In the genomic region with DNA sequence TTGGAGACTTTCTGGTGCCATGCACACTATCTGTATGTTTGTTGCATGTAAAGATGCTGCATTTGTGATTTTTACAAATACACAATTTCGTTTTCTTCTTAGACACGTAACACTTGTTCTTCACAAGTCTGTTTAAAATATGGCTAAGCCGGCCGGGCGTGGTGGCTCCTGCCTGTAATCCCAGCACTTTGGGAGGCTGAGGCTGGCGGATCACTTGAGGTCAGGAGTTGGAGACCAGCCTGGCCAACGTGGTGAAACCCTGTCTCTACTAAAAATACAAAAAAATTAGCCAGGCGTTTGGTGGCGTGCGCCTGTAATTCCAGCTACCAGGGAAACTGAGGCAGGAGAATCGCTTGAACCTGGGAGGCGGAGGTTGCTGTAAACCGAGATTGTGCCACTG, we compare ENCODE assay signal across 8 cellular contexts. TPM values are rescaled to one million over a fixed set of nuclear protein-coding genes. Genes with fewer than 3 reads are reported as not detected.
DNase-seq lines count a peak whose midpoint lies in the region; ATAC-seq and TF ChIP-seq lines count a peak whose summit lies in the region.
"Not testable (repeated sequence)": the region's sequence is repeated elsewhere in the genome, so short reads cannot be mapped to it uniquely, and the experiment has no call there.

No MANE protein-coding gene starts in this region.

- H3K4me3 ChIP-seq in GM12864 (ENCODE audit: low read depth, low read length) = peak overlapping the region; percentile 64; the same call in 1 of the 2 replicates
- H3K4me3 ChIP-seq in NT2/D1 (ENCODE audit: insufficient read length, low read depth) = peak overlapping the region; percentile 65
- H3K4me3 ChIP-seq in brain microvascular endothelial cell (ENCODE audit: low read depth, low read length) = peak overlapping the region; percentile 69
- H3K4me3 ChIP-seq in foreskin fibroblast (ENCODE audit: low read depth in 1 of 2, low read length in 2 of 2) = peak overlapping the region; percentile 53 to 70
- H3K4me3 ChIP-seq in rectal smooth muscle tissue (ENCODE audit: low read length) = peak overlapping the region; percentile 75
- H3K4me3 ChIP-seq in upper lobe of left lung = peak overlapping the region in 3 of 4 donors; percentile 51 to 75 (median 57)

- not testable (repeated sequence) for H3K27me3 Mint-ChIP-seq in activated CD4-positive, alpha-beta memory T cell treated with anti-CD3 and anti-CD28 coated beads, Interleukin-2, amount 10 ng/mL, durations not matched to agents 7 days and 5 days

- not testable (repeated sequence) for H3K27me3 ChIP-seq in NT2/D1 (ENCODE audit: insufficient read depth, insufficient read length); brain microvascular endothelial cell (replicated peaks); rectal smooth muscle tissue (ENCODE audit: control insufficient read depth, insufficient read depth, low read length); upper lobe of left lung

- not testable (repeated sequence) for H3K9me3 ChIP-seq in NT2/D1 (ENCODE audit: insufficient read depth, low read length); upper lobe of left lung

- H3K4me1 Mint-ChIP-seq in activated CD4-positive, alpha-beta memory T cell treated with anti-CD3 and anti-CD28 coated beads, Interleukin-2, amount 10 ng/mL, durations not matched to agents 7 days and 5 days = peaks cover 13% of the 10 kb centered on the region

- not testable (repeated sequence) for H3K9me3 Mint-ChIP-seq in activated CD4-positive, alpha-beta memory T cell treated with anti-CD3 and anti-CD28 coated beads, Interleukin-2, amount 10 ng/mL, durations not matched to agents 7 days and 5 days

- WGBS in upper lobe of left lung, 2 donors = 86 to 87% methylated on average over 13 of the region's 13 CpGs

- TF ChIP-seq CTCF in GM12864 (IDR thresholded peaks at IDR 0.05; ENCODE audit: low read depth, low read length, missing control alignments); brain microvascular endothelial cell (IDR thresholded peaks at IDR 0.05; ENCODE audit: low read depth, low read length, missing control alignments); foreskin fibroblast (IDR thresholded peaks at IDR 0.05; ENCODE audit: low read depth, low read length); upper lobe of left lung (IDR thresholded peaks at IDR 0.05): not testable (repeated sequence)

- in situ Hi-C loops in brain microvascular endothelial cell (cut with HindIII; ENCODE audit: low pct_ligation_motif_present, low sequenced_read_pairs) = not testable (repeated sequence)

- not testable (repeated sequence) for TF ChIP-seq EP300 in upper lobe of left lung (IDR thresholded peaks at IDR 0.05)

- not testable (repeated sequence) for H3K4me1 ChIP-seq in NT2/D1 (ENCODE audit: insufficient read depth, insufficient read length); rectal smooth muscle tissue (ENCODE audit: control insufficient read depth, insufficient read depth, low read length); upper lobe of left lung

- not testable (repeated sequence) for ATAC-seq in upper lobe of left lung (ENCODE audit: low FRiP score in 2 of 2)

- TF ChIP-seq POLR2A in upper lobe of left lung (IDR thresholded peaks at IDR 0.05) = not testable (repeated sequence)

- H3K27ac Mint-ChIP-seq in activated CD4-positive, alpha-beta memory T cell treated with anti-CD3 and anti-CD28 coated beads, Interleukin-2, amount 10 ng/mL, durations not matched to agents 7 days and 5 days = peak overlapping the region; percentile 81

- peak overlapping the region; percentile 77 for H3K9ac ChIP-seq in NT2/D1 (ENCODE audit: insufficient read length, low read depth)
- H3K9ac ChIP-seq in rectal smooth muscle tissue (ENCODE audit: low read length) = not testable (repeated sequence)

- H3K36me3 Mint-ChIP-seq in activated CD4-positive, alpha-beta memory T cell treated with anti-CD3 and anti-CD28 coated beads, Interleukin-2, amount 10 ng/mL, durations not matched to agents 7 days and 5 days (ENCODE audit: low read depth) = not testable (repeated sequence)

- not testable (repeated sequence) for H3K36me3 ChIP-seq in NT2/D1 (ENCODE audit: insufficient read depth, insufficient read length, low read length); brain microvascular endothelial cell (replicated peaks); rectal smooth muscle tissue (ENCODE audit: control insufficient read depth, insufficient read depth, low read length); upper lobe of left lung

- CTCF ChIA-PET in activated CD4-positive, alpha-beta memory T cell treated with anti-CD3 and anti-CD28 coated beads, Interleukin-2, amount 10 ng/mL, durations not matched to agents 7 days and 5 days (lab: Charles Lee) = interaction anchor here (0.7 to 1.8 kb wide), 3 partner anchors 11 to 134 kb away, joined by 3 to 13 read pairs (median 8); a partner anchor contains a TSS

- not testable (repeated sequence) for H3K27ac ChIP-seq in brain microvascular endothelial cell; rectal smooth muscle tissue (ENCODE audit: low read depth, low read length)
- peak overlapping the region; percentile 74 to 93 (median 88) for H3K27ac ChIP-seq in upper lobe of left lung

- POLR2A ChIA-PET in activated CD4-positive, alpha-beta memory T cell treated with anti-CD3 and anti-CD28 coated beads, Interleukin-2, amount 10 ng/mL, durations not matched to agents 7 days and 5 days (lab: Charles Lee) = interaction anchor here (1.2 to 2.5 kb wide), 6 partner anchors 11 to 28 kb away, joined by 3 to 28 read pairs (median 12); a partner anchor contains a TSS

- not testable (repeated sequence) for DNase-seq in GM12864 (ENCODE audit: low read depth); NT2/D1 (ENCODE audit: low read depth, low spot score); activated CD4-positive, alpha-beta memory T cell treated with anti-CD3 and anti-CD28 coated beads, Interleukin-2, amount 10 ng/mL, durations not matched to agents 7 days and 5 days; brain microvascular endothelial cell; foreskin fibroblast; upper lobe of left lung
- peak; percentile 33 for DNase-seq in mesenteric fat pad (ENCODE audit: low spot score)

- peak overlapping the region; percentile 73 for H3K4me3 Mint-ChIP-seq in activated CD4-positive, alpha-beta memory T cell treated with anti-CD3 and anti-CD28 coated beads, Interleukin-2, amount 10 ng/mL, durations not matched to agents 7 days and 5 days

RNA-seq across cellular contexts. Expression of a gene that starts 14.7 kb away (rescaled TPM):
- 100 to 1,000 TPM; 227 TPM for total RNA-seq in activated CD4-positive, alpha-beta memory T cell treated with anti-CD3 and anti-CD28 coated beads, Interleukin-2, amount 10 ng/mL, durations not matched to agents 7 days and 5 days
- total RNA-seq in mesenteric fat pad = 37.9 TPM
- 10 to 100 TPM; 10.7 to 39.4 (median 26.7) TPM for total RNA-seq in upper lobe of left lung

RNA-seq across cellular contexts. Expression of a gene that starts 24.5 kb away (rescaled TPM):
- total RNA-seq in activated CD4-positive, alpha-beta memory T cell treated with anti-CD3 and anti-CD28 coated beads, Interleukin-2, amount 10 ng/mL, durations not matched to agents 7 days and 5 days = 10 to 100 TPM; 12.4 TPM
- 8.8 TPM for total RNA-seq in mesenteric fat pad
- total RNA-seq in upper lobe of left lung = 10 to 100 TPM in 2 of 6 donors, 1 to 10 TPM in 4; 4.2 to 21.0 (median 8.2) TPM
